ENCODE assay signal across 8 cellular contexts in genomic region chr22:43867839-43868652, GRCh38. TPM values are rescaled to one million over a fixed set of nuclear protein-coding genes. Genes with fewer than 3 reads are reported as not detected.
DNase-seq lines count a peak whose midpoint lies in the region; ATAC-seq and TF ChIP-seq lines count a peak whose summit lies in the region.

No MANE protein-coding gene starts in this region.

- peaks cover 7% of the 10 kb centered on the region; the same call in 1 of the 2 replicates for H3K9me3 ChIP-seq in HUES48 (ENCODE audit: control insufficient read depth, insufficient read depth, low read length)
- no peaks in the 10 kb centered on the region for H3K9me3 ChIP-seq in right cardiac atrium (ENCODE audit: control insufficient read depth, low read length)

- no peak overlapping the region for H3K27ac Mint-ChIP-seq in activated CD8-positive, alpha-beta T cell treated with anti-CD3 and anti-CD28 coated beads, Interleukin-2, amount 10 ng/mL, durations not matched to agents 7 days and 5 days

- CTCF ChIA-PET in activated CD8-positive, alpha-beta T cell treated with anti-CD3 and anti-CD28 coated beads, Interleukin-2, amount 10 ng/mL, durations not matched to agents 7 days and 5 days (lab: Charles Lee), result interaction anchor here (0.7 kb wide), 1 partner anchor 78 kb away, joined by 3 read pairs; no protein-coding TSS in a partner anchor

- no peak for ATAC-seq in activated CD8-positive, alpha-beta T cell treated with anti-CD3 and anti-CD28 coated beads, Interleukin-2, amount 10 ng/mL, durations not matched to agents 7 days and 5 days
- ATAC-seq in right cardiac atrium, result peak; percentile 60 to 64
- no peak for ATAC-seq in GM19463 (IDR thresholded peaks at IDR 0.05; ENCODE audit: unreplicated experiment)

- H3K4me1 ChIP-seq in HUES48 (ENCODE audit: control insufficient read depth, insufficient read depth, low read length) (peaks cover 14% of the 10 kb centered on the region), right cardiac atrium (ENCODE audit: control insufficient read depth, insufficient read depth, low read length) (no peaks in the 10 kb centered on the region)

- no peak for TF ChIP-seq CTCF in AG10803 (conservative IDR thresholded peaks at IDR 0.05; ENCODE audit: low read length)

- H3K36me3 Mint-ChIP-seq in activated CD8-positive, alpha-beta T cell treated with anti-CD3 and anti-CD28 coated beads, Interleukin-2, amount 10 ng/mL, durations not matched to agents 7 days and 5 days (ENCODE audit: low read depth), result no peaks in the 10 kb centered on the region

- DNase-seq in AG10803 (ENCODE audit: low read depth) (peak; percentile 50), right cardiac atrium (peak; percentile 59 to 89 (median 84)), smooth muscle cell of the brain vasculature (ENCODE audit: low read depth, low spot score) (peak; percentile 37), hippocampal formation (lab: John Stamatoyannopoulos, UW) (no peak), NCI-H526 (lab: John Stamatoyannopoulos, UW) (no peak)
- DNase-seq in activated CD8-positive, alpha-beta T cell treated with anti-CD3 and anti-CD28 coated beads, Interleukin-2, amount 10 ng/mL, durations not matched to agents 7 days and 5 days, result peak; percentile 61

- peak overlapping the region; percentile 62 for H3K27ac ChIP-seq in HUES48 (ENCODE audit: low read depth, low read length)
- no peak overlapping the region for H3K27ac ChIP-seq in right cardiac atrium (ENCODE audit: low read length)

- 8% methylated on average over 11 of the region's 11 CpGs for WGBS in right cardiac atrium

- H3K9me3 Mint-ChIP-seq in activated CD8-positive, alpha-beta T cell treated with anti-CD3 and anti-CD28 coated beads, Interleukin-2, amount 10 ng/mL, durations not matched to agents 7 days and 5 days (ENCODE audit: insufficient read depth), result no peaks in the 10 kb centered on the region

- POLR2A ChIA-PET in activated CD8-positive, alpha-beta T cell treated with anti-CD3 and anti-CD28 coated beads, Interleukin-2, amount 10 ng/mL, durations not matched to agents 7 days and 5 days (lab: Charles Lee), result no interaction called here

- intact Hi-C loops in right cardiac atrium (cut with DNase I), result no loop called here

- no peak overlapping the region for H3K9ac ChIP-seq in HUES48 (ENCODE audit: low read depth, low read length)

- no peaks in the 10 kb centered on the region for H3K4me1 Mint-ChIP-seq in activated CD8-positive, alpha-beta T cell treated with anti-CD3 and anti-CD28 coated beads, Interleukin-2, amount 10 ng/mL, durations not matched to agents 7 days and 5 days (ENCODE audit: low read depth)

- H3K4me3 ChIP-seq in AG10803 (ENCODE audit: low read length) (no peak overlapping the region), HUES48 (ENCODE audit: low read depth, low read length) (peak overlapping the region; percentile 34; the same call in 1 of the 2 replicates), right cardiac atrium (ENCODE audit: low read length) (no peak overlapping the region)

- H3K36me3 ChIP-seq in HUES48 (ENCODE audit: control insufficient read depth, insufficient read depth, low read length), result no peaks in the 10 kb centered on the region

- no peak overlapping the region for H3K4me3 Mint-ChIP-seq in activated CD8-positive, alpha-beta T cell treated with anti-CD3 and anti-CD28 coated beads, Interleukin-2, amount 10 ng/mL, durations not matched to agents 7 days and 5 days

- H3K27me3 Mint-ChIP-seq in activated CD8-positive, alpha-beta T cell treated with anti-CD3 and anti-CD28 coated beads, Interleukin-2, amount 10 ng/mL, durations not matched to agents 7 days and 5 days (ENCODE audit: low read depth), result peaks cover 13% of the 10 kb centered on the region

- H3K27me3 ChIP-seq in HUES48 (ENCODE audit: control insufficient read depth, insufficient read depth, low read length), result no peaks in the 10 kb centered on the region
- no peaks in the 10 kb centered on the region for H3K27me3 ChIP-seq in right cardiac atrium (ENCODE audit: control insufficient read depth, insufficient read depth)

RNA-seq across cellular contexts. Expression of gene SULT4A1, which starts 5.7 kb away (rescaled TPM):
- total RNA-seq in activated CD8-positive, alpha-beta T cell treated with anti-CD3 and anti-CD28 coated beads, Interleukin-2, amount 10 ng/mL, durations not matched to agents 7 days and 5 days, result not detected
- total RNA-seq in right cardiac atrium, result under 1 TPM; 0.17 to 0.42 (median 0.24) TPM
- 0.57 TPM for polyA plus RNA-seq in right cardiac atrium

RNA-seq across cellular contexts. Expression of gene PNPLA5, which starts 23.8 kb away (rescaled TPM):
- total RNA-seq in activated CD8-positive, alpha-beta T cell treated with anti-CD3 and anti-CD28 coated beads, Interleukin-2, amount 10 ng/mL, durations not matched to agents 7 days and 5 days, result not detected
- total RNA-seq in right cardiac atrium, result not detected
- polyA plus RNA-seq in right cardiac atrium, result not detected

RNA-seq across cellular contexts. Expression of gene PNPLA3, which starts 55.6 kb away (rescaled TPM):
- under 1 TPM in 1 of 2 experiments, not detected in 1; 0.13 TPM for total RNA-seq in activated CD8-positive, alpha-beta T cell treated with anti-CD3 and anti-CD28 coated beads, Interleukin-2, amount 10 ng/mL, durations not matched to agents 7 days and 5 days
- 1 to 10 TPM in 1 of 4 donors, under 1 TPM in 1, not detected in 2; 0.15 to 1.0 TPM for total RNA-seq in right cardiac atrium
- polyA plus RNA-seq in right cardiac atrium, result 0.48 TPM

RNA-seq across cellular contexts. Expression of gene EFCAB6, which starts 55.9 kb away (rescaled TPM):
- under 1 TPM; 0.26 to 0.39 TPM for total RNA-seq in activated CD8-positive, alpha-beta T cell treated with anti-CD3 and anti-CD28 coated beads, Interleukin-2, amount 10 ng/mL, durations not matched to agents 7 days and 5 days
- total RNA-seq in right cardiac atrium, result 1 to 10 TPM; 1.7 to 3.4 (median 2.4) TPM
- 0.70 TPM for polyA plus RNA-seq in right cardiac atrium

Comparison
In these comparisons a context has a peak if more than half of its experiments do, and no peak if none do; other contexts are left out.
1. DNase-seq: peak in AG10803 (single experiment), activated CD8-positive, alpha-beta T cell treated with anti-CD3 and anti-CD28 coated beads, Interleukin-2, amount 10 ng/mL, durations not matched to agents 7 days and 5 days (single experiment), right cardiac atrium (3 of 3) and smooth muscle cell of the brain vasculature (single experiment); none in hippocampal formation (0 of 2) and NCI-H526 (0 of 2).
2. ATAC-seq: peak in right cardiac atrium (2 of 2); none in activated CD8-positive, alpha-beta T cell treated with anti-CD3 and anti-CD28 coated beads, Interleukin-2, amount 10 ng/mL, durations not matched to agents 7 days and 5 days (single experiment) and GM19463 (single experiment).